Comparison of ENCODE assay signal across 16 cellular contexts in genomic region chr15:59556405-59556804, GRCh38. TPM values are rescaled to one million over a fixed set of nuclear protein-coding genes. Genes with fewer than 3 reads are reported as not detected.
"Had no signal": no experiment of that assay in that cellular context is flagged by ENCODE, and none has a peak within 500 bp of the region (broad histone marks: within the 10 kb centered on the region; RNA-seq: fewer than 3 reads in every experiment).

No MANE protein-coding gene starts in this region.

- H3K4me3 ChIP-seq: esophagus muscularis mucosa, neural progenitor cell, ovary, suprapubic skin had no signal

- H3K27me3 ChIP-seq: ovary, suprapubic skin had no signal

- ATAC-seq: stimulated activated naive CD8-positive, alpha-beta T cell treated with anti-CD3 and anti-CD28 coated beads, Interleukin-15, Interleukin-2, amounts not matched to agents 100 U/mL and 50 U/mL, for 24 hours; T-helper 17 cell had no signal

- H3K36me3 ChIP-seq: esophagus muscularis mucosa, neural progenitor cell, ovary, suprapubic skin had no signal

- DNase-seq: activated B cell treated with CpG ODN at 0.5 μM for 24 hours; activated CD4-positive, alpha-beta T cell treated with anti-CD3 and anti-CD28 coated beads, Interleukin-2, amount 10 ng/mL, durations not matched to agents 7 days and 5 days; activated CD8-positive, alpha-beta memory T cell treated with anti-CD3 and anti-CD28 coated beads for 24 hours; activated naive CD4-positive, alpha-beta T cell treated with anti-CD3 and anti-CD28 coated beads for 36 hours; dermis blood vessel endothelial cell; endodermal cell; hippocampal formation; kidney glomerular epithelial cell; ovary; stimulated activated CD4-positive, alpha-beta T cell treated with anti-CD3 and anti-CD28 coated beads, Interleukin-4, amount 100 ng/mL, for 1 hour; stimulated activated CD8-positive, alpha-beta memory T cell treated with anti-CD3 and anti-CD28 coated beads, Interleukin-4, amount 100 ng/mL, for 48 hours; stimulated activated naive CD8-positive, alpha-beta T cell treated with anti-CD3 and anti-CD28 coated beads, Interleukin-15, Interleukin-2, amounts not matched to agents 100 U/mL and 50 U/mL, for 24 hours; T-helper 17 cell had no signal

RNA-seq across cellular contexts. Expression of gene GCNT3, which starts 55.2 kb away (rescaled TPM):
- total RNA-seq: activated B cell treated with CpG ODN at 0.5 μM for 24 hours; activated CD4-positive, alpha-beta T cell treated with anti-CD3 and anti-CD28 coated beads, Interleukin-2, amount 10 ng/mL, durations not matched to agents 7 days and 5 days; activated naive CD4-positive, alpha-beta T cell treated with anti-CD3 and anti-CD28 coated beads for 36 hours; T-helper 17 cell had no signal
